ENCODE assay signal across 36 cellular contexts in genomic region chr3:63766261-63766660, GRCh38. TPM values are rescaled to one million over a fixed set of nuclear protein-coding genes. Genes with fewer than 3 reads are reported as not detected.
"Had no signal": no experiment of that assay in that cellular context is flagged by ENCODE, and none has a peak within 500 bp of the region (broad histone marks: within the 10 kb centered on the region; RNA-seq: fewer than 3 reads in every experiment).

No MANE protein-coding gene starts in this region.

- H3K4me3 ChIP-seq: MG63 had no signal

- DNase-seq: Karpas-422, MG63, MM.1S, NCI-H1048, NCI-H1092, NCI-H1092 treated with DMSO at 0.1 percent for 48 hours, NCI-H1105, NCI-H1105 treated with DMSO at 0.1 percent for 48 hours, NCI-H1417, NCI-H1417 treated with DMSO at 0.1 percent for 48 hours, NCI-H1436, NCI-H1436 treated with DMSO at 0.1 percent for 48 hours, NCI-H146, NCI-H1694, NCI-H1694 treated with DMSO at 0.1 percent for 48 hours, NCI-H187, NCI-H187 treated with DMSO at 0.1 percent for 48 hours, NCI-H1930, NCI-H2029, NCI-H2029 treated with DMSO at 0.1 percent for 48 hours, NCI-H2081, NCI-H2081 treated with DMSO at 0.1 percent for 48 hours, NCI-H2107, NCI-H2171, NCI-H2171 treated with DMSO at 0.1 percent for 48 hours, NCI-H2227 treated with DMSO at 0.1 percent for 48 hours, NCI-H226, NCI-H345, NCI-H446, NCI-H446 treated with DMSO at 0.1 percent for 48 hours, NCI-H510A, NCI-H510A treated with DMSO at 0.1 percent for 48 hours, NCI-H524 had no signal

- H3K36me3 ChIP-seq: MG63 had no signal

- H3K27me3 ChIP-seq: MG63 had no signal

- H3K9me3 ChIP-seq: MG63 had no signal

RNA-seq across cellular contexts. Expression of gene C3orf49, which starts 52.8 kb away (rescaled TPM):
- total RNA-seq: LHCN-M2, M059J, MCF 10A had no signal
